21 cellular contexts compared by ENCODE assay signal in genomic region chr14:30928462-30928861, GRCh38. TPM values are rescaled to one million over a fixed set of nuclear protein-coding genes. Genes with fewer than 3 reads are reported as not detected.
DNase-seq lines count a peak whose midpoint lies in the region; ATAC-seq, FAIRE-seq and TF ChIP-seq lines count a peak whose summit lies in the region.
"Had no signal": no experiment of that assay in that cellular context is flagged by ENCODE, and none has a peak within 500 bp of the region (broad histone marks: within the 10 kb centered on the region; RNA-seq: fewer than 3 reads in every experiment).

No MANE protein-coding gene starts in this region.

- ATAC-seq in GM18499 (IDR thresholded peaks at IDR 0.05; ENCODE audit: insufficient read depth, unreplicated experiment) (peak; percentile 57), GM21723 (IDR thresholded peaks at IDR 0.05; ENCODE audit: unreplicated experiment) (peak; percentile 60)
- ATAC-seq: left cardiac atrium, sciatic nerve had no signal

- H3K36me3 ChIP-seq in neural progenitor cell (no peaks in the 10 kb centered on the region), small intestine (ENCODE audit: control insufficient read depth in 2 of 2, insufficient read depth in 2 of 2, low read length in 2 of 2) (no peaks in the 10 kb centered on the region)
- H3K36me3 ChIP-seq: thoracic aorta had no signal

- peaks cover 19% of the 10 kb centered on the region for H3K79me2 ChIP-seq in neural progenitor cell (ENCODE audit: low read depth)

- no peaks in the 10 kb centered on the region for H3K27me3 Mint-ChIP-seq in T-helper 2 cell treated with Interferon-gamma antibody and Interleukin-4, amounts not matched to agents 5 μg/mL and 100 μg/mL, for 36 hours (ENCODE audit: low read depth)
- peaks cover 3% of the 10 kb centered on the region for H3K27me3 Mint-ChIP-seq in neural progenitor cell (ENCODE audit: insufficient read depth, low read depth)
- H3K27me3 Mint-ChIP-seq: activated CD4-positive, alpha-beta T cell treated with anti-CD3 and anti-CD28 coated beads, Interleukin-2, amount 10 ng/mL, durations not matched to agents 24 days and 14 days; B cell had no signal

- peak overlapping the region; percentile 21 for H3K27ac ChIP-seq in neural progenitor cell
- H3K27ac ChIP-seq in small intestine (ENCODE audit: low read depth in 1 of 2, low read length in 1 of 2) = no peak overlapping the region
- H3K27ac ChIP-seq: thoracic aorta had no signal

- no peak overlapping the region for H3K4me3 Mint-ChIP-seq in T-helper 2 cell treated with Interferon-gamma antibody and Interleukin-4, amounts not matched to agents 5 μg/mL and 100 μg/mL, for 36 hours
- no peak overlapping the region for H3K4me3 Mint-ChIP-seq in neural progenitor cell
- H3K4me3 Mint-ChIP-seq: activated CD4-positive, alpha-beta T cell treated with anti-CD3 and anti-CD28 coated beads, Interleukin-2, amount 10 ng/mL, durations not matched to agents 24 days and 14 days; B cell had no signal

- no peak for FAIRE-seq in RCC 7860 (lab: Jason Lieb, UNC)
- no peak for FAIRE-seq in small intestine (lab: Jason Lieb, UNC)
- FAIRE-seq: H1 had no signal

- peaks cover 6% of the 10 kb centered on the region for H3K36me3 Mint-ChIP-seq in T-helper 2 cell treated with Interferon-gamma antibody and Interleukin-4, amounts not matched to agents 5 μg/mL and 100 μg/mL, for 36 hours (ENCODE audit: low read depth)
- peaks cover under 1% of the 10 kb centered on the region for H3K36me3 Mint-ChIP-seq in neural progenitor cell

- H3K27ac Mint-ChIP-seq in T-helper 2 cell treated with Interferon-gamma antibody and Interleukin-4, amounts not matched to agents 5 μg/mL and 100 μg/mL, for 36 hours = no peak overlapping the region
- H3K27ac Mint-ChIP-seq in neural progenitor cell = no peak overlapping the region
- H3K27ac Mint-ChIP-seq: activated CD4-positive, alpha-beta T cell treated with anti-CD3 and anti-CD28 coated beads, Interleukin-2, amount 10 ng/mL, durations not matched to agents 24 days and 14 days; B cell had no signal

- H2AFZ ChIP-seq in neural progenitor cell (replicated peaks) = no peak overlapping the region

- H3K9ac ChIP-seq in neural progenitor cell = no peak overlapping the region

- H3F3A ChIP-seq in neural progenitor cell (ENCODE audit: low read depth) = peaks cover 6% of the 10 kb centered on the region

- H3K9me3 Mint-ChIP-seq in T-helper 2 cell treated with Interferon-gamma antibody and Interleukin-4, amounts not matched to agents 5 μg/mL and 100 μg/mL, for 36 hours = no peaks in the 10 kb centered on the region
- H3K9me3 Mint-ChIP-seq in neural progenitor cell = no peaks in the 10 kb centered on the region
- H3K9me3 Mint-ChIP-seq: activated CD4-positive, alpha-beta T cell treated with anti-CD3 and anti-CD28 coated beads, Interleukin-2, amount 10 ng/mL, durations not matched to agents 24 days and 14 days had no signal

- H3K4me1 ChIP-seq in neural progenitor cell = no peaks in the 10 kb centered on the region
- no peaks in the 10 kb centered on the region for H3K4me1 ChIP-seq in small intestine (ENCODE audit: control insufficient read depth in 2 of 2, insufficient read depth in 1 of 2, low read depth in 1 of 2, low read length in 1 of 2)

- no peak overlapping the region for H3K4me2 ChIP-seq in neural progenitor cell

- H3K27me3 ChIP-seq in neural progenitor cell = no peaks in the 10 kb centered on the region
- H3K27me3 ChIP-seq in small intestine (ENCODE audit: control insufficient read depth in 2 of 2, insufficient read depth in 2 of 2, low read length in 2 of 2) = no peaks in the 10 kb centered on the region

- H3K4me1 Mint-ChIP-seq in T-helper 2 cell treated with Interferon-gamma antibody and Interleukin-4, amounts not matched to agents 5 μg/mL and 100 μg/mL, for 36 hours (ENCODE audit: low read depth) = peaks cover 7% of the 10 kb centered on the region
- peaks cover 6% of the 10 kb centered on the region for H3K4me1 Mint-ChIP-seq in neural progenitor cell
- H3K4me1 Mint-ChIP-seq: B cell had no signal

- peak; percentile 15 for DNase-seq in T-helper 2 cell treated with Interferon-gamma antibody and Interleukin-4, amounts not matched to agents 5 μg/mL and 100 μg/mL, for 36 hours (ENCODE audit: low spot score)
- DNase-seq in neural progenitor cell (ENCODE audit: low spot score) (no peak), RCC 7860 (ENCODE audit: low spot score) (no peak), small intestine (no peak)
- DNase-seq in effector CD8-positive, alpha-beta T cell (lab: John Stamatoyannopoulos, UW) = no peak
- DNase-seq: activated CD4-positive, alpha-beta T cell treated with anti-CD3 and anti-CD28 coated beads, Interleukin-2, amount 10 ng/mL, durations not matched to agents 24 days and 14 days; Calu3; cerebellar nuclear complex; GDM1; Karpas-422; left cardiac atrium; NCI-H1694; NCI-H510A treated with DMSO at 0.1 percent for 48 hours; stimulated activated CD4-positive, alpha-beta T cell treated with anti-CD3 and anti-CD28 coated beads, Interleukin-4, amount 100 ng/mL, for 24 hours; stimulated activated CD8-positive, alpha-beta memory T cell treated with anti-CD3 and anti-CD28 coated beads, Interleukin-4, amount 100 ng/mL, for 48 hours had no signal

- no peak for TF ChIP-seq CTCF in neural progenitor cell (IDR thresholded peaks at IDR 0.05)

- H3K4me3 ChIP-seq in neural progenitor cell (no peak overlapping the region), small intestine (ENCODE audit: low read depth in 1 of 2, low read length in 2 of 2) (no peak overlapping the region)
- H3K4me3 ChIP-seq: thoracic aorta had no signal

- H3K9me3 ChIP-seq in neural progenitor cell (ENCODE audit: low read depth) (no peaks in the 10 kb centered on the region), small intestine (ENCODE audit: control insufficient read depth, low read depth) (no peaks in the 10 kb centered on the region)
- H3K9me3 ChIP-seq: thoracic aorta had no signal

- peaks cover 4% of the 10 kb centered on the region for H4K20me1 ChIP-seq in neural progenitor cell (ENCODE audit: low read depth)

RNA-seq across cellular contexts. Expression of gene COCH, which starts 54.1 kb away (rescaled TPM):
- total RNA-seq in neural progenitor cell (ENCODE audit: low replicate concordance) = 23.1 and 31.1 TPM in 2 replicates
- under 1 TPM in 2 of 3 donors, not detected in 1; 0.76 to 0.81 TPM for polyA plus RNA-seq in small intestine
